In the genomic region with DNA sequence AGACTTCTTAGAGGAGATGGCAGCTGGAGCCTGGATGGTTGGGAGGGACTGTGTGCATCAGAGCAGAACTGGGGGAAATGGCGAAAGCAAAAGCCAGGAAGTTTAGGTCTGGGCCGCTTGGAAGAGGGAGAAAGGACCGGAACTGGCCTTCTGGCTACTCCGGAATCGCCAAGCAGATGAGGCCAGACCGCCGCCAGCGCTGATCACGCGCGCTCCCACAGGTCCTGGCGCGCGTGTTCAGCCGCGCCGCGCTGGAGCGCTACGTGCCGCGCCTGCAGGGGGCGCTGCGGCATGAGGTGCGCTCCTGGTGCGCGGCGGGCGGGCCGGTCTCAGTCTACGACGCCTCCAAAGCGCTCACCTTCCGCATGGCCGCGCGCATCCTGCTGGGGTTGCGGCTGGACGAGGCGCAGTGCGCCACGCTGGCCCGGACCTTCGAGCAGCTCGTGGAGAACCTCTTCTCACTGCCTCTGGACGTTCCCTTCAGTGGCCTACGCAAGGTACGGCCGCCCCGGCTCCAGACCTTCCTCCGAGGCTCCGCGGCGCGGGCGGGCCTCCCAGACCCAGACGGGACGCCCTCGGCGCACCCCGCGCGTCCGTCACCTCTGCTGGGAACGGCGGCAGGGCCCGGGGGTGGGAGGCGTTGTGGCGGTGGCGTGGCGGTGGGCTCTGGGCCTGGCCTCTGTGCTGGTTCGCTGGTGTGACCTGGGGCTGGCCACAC, we compare ENCODE assay signal across 8 cellular contexts. TPM values are rescaled to one million over a fixed set of nuclear protein-coding genes. Genes with fewer than 3 reads are reported as not detected.
DNase-seq lines count a peak whose midpoint lies in the region; ATAC-seq and TF ChIP-seq lines count a peak whose summit lies in the region.

No MANE protein-coding gene starts in this region.

- peak overlapping the region; percentile 32 for H3K4me3 ChIP-seq in H7 (ENCODE audit: insufficient read depth, low read depth, low read length)
- peak overlapping the region; percentile 54 for H3K4me3 ChIP-seq in left ventricle myocardium inferior

- ATAC-seq in sciatic nerve (peak; percentile 35), GM21447 (IDR thresholded peaks at IDR 0.05; ENCODE audit: unreplicated experiment) (no peak)

- no peaks in the 10 kb centered on the region for H3K36me3 ChIP-seq in H7 (replicated peaks; ENCODE audit: control insufficient read depth, insufficient read depth, low read length)
- peaks cover 16% of the 10 kb centered on the region for H3K36me3 ChIP-seq in left ventricle myocardium inferior

- peaks cover 45% of the 10 kb centered on the region for H3K4me1 ChIP-seq in left ventricle myocardium inferior

- H3K27me3 ChIP-seq in H7 (ENCODE audit: control insufficient read depth, insufficient read depth, low read length), result peaks cover 98% of the 10 kb centered on the region
- H3K27me3 ChIP-seq in left ventricle myocardium inferior (ENCODE audit: low read depth), result peaks cover 98% of the 10 kb centered on the region

- TF ChIP-seq CTCF in AG09319 (IDR thresholded peaks at IDR 0.05; ENCODE audit: low read depth, low read length) (peak; percentile 29), left ventricle myocardium inferior (IDR thresholded peaks at IDR 0.05; ENCODE audit: borderline replicate concordance) (peak; percentile 44)

- no peak for DNase-seq in AG09319 (ENCODE audit: extremely low read depth, low read depth)
- peak; percentile 91 for DNase-seq in H7
- DNase-seq in activated T-cell treated with anti-CD3 and anti-CD28 coated beads, Interleukin-2, amount 50 U/mL, for 48 hours, result peak; percentile 69 to 77
- no peak for DNase-seq in left ventricle myocardium inferior
- no peak for DNase-seq in sciatic nerve (ENCODE audit: low spot score)
- DNase-seq in MV-4-11 (lab: John Stamatoyannopoulos, UW), result no peak
- no peak for DNase-seq in mesenteric fat pad (ENCODE audit: low spot score)

- no peak overlapping the region for H3K27ac ChIP-seq in left ventricle myocardium inferior (replicated peaks)

- intact Hi-C loops in left ventricle myocardium inferior (cut with micrococcal nuclease), result no loop called here
- intact Hi-C loops in sciatic nerve (cut with DNase I), result no loop called here

- H3K9me3 ChIP-seq in left ventricle myocardium inferior (replicated peaks), result no peaks in the 10 kb centered on the region

RNA-seq across cellular contexts. Expression of a gene that starts 2.1 kb away (rescaled TPM):
- total RNA-seq in H7 (2014; rRNA removed; shearing (Covaris generic)), result 0.26 and 0.28 TPM in 2 replicates
- not detected for total RNA-seq in left ventricle myocardium inferior
- 0.85 TPM for total RNA-seq in sciatic nerve
- 0.22 TPM for total RNA-seq in mesenteric fat pad

RNA-seq across cellular contexts. Expression of a gene that starts 11.0 kb away (rescaled TPM):
- total RNA-seq in H7 (2014; rRNA removed; shearing (Covaris generic)), result 44.4 and 190 TPM in 2 replicates
- not detected for total RNA-seq in left ventricle myocardium inferior
- not detected for total RNA-seq in sciatic nerve
- total RNA-seq in mesenteric fat pad, result not detected

Comparison
In these comparisons a context has a peak if more than half of its experiments do, and no peak if none do; other contexts are left out.
1. DNase-seq: peak in H7 (single experiment) and activated T-cell treated with anti-CD3 and anti-CD28 coated beads, Interleukin-2, amount 50 U/mL, for 48 hours (2 of 2); none in AG09319 (single experiment), left ventricle myocardium inferior (single experiment), sciatic nerve (single experiment), MV-4-11 (single experiment) and mesenteric fat pad (single experiment).
2. RNA of a gene that starts 11.0 kb away (total RNA-seq): 44.4 to 190 TPM in H7; not detected in left ventricle myocardium inferior (single experiment), not detected in sciatic nerve (single experiment) and not detected in mesenteric fat pad (single experiment); every median in the first group is over 10 times any median in the second.